10 cellular contexts compared by ENCODE assay signal in the genomic region with DNA sequence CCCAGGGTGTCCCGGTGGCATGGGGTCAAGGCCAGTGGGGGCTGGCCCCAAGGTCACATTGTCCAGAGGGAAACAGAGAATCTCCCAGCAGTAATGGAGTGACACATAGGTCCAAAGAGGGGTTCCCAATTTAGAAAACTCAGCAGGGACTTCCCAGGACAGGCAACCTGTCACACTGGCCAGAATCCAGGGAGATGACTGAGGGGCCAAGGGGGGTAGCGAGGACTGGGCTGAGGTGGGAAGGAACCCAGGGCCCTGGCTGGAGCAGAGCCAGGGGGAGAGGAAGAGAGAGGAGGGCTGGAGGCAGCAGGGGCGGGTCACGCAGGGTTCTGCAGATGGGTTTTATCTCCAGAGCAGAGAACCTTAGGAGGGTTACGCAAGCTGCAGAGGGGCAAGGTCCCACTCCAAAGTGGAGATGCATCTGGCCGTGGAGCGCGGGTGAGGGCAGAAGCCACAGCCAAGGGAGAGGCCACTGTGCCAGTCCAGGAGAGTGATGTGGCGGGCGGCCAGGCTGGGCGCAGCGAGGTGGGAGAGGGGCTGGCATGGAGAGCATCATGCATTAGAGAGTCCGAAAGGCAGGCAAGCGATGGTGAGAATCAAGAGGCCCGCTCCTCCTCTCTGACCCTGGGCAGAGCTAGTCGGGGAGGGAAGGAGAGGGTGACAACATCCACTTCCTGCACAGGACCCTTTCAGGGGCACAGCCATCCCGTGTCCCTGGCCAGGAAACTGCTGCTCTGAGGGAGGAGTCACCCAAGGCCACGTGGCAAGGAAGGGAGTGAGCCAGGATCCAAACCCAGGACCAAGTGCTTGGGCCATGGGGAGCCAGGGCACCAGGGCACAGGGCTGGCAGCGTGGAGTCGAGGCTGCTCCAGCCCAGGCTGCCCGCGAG. TPM values are rescaled to one million over a fixed set of nuclear protein-coding genes. Genes with fewer than 3 reads are reported as not detected.
DNase-seq lines count a peak whose midpoint lies in the region; ATAC-seq and TF ChIP-seq lines count a peak whose summit lies in the region.
"Had no signal": no experiment of that assay in that cellular context is flagged by ENCODE, and none has a peak within 500 bp of the region (broad histone marks: within the 10 kb centered on the region; RNA-seq: fewer than 3 reads in every experiment).

No MANE protein-coding gene starts in this region.

- peak; percentile 22 for DNase-seq in NOMO-1 treated with DMSO at 0.1 percent for 48 hours (lab: John Stamatoyannopoulos, UW; ENCODE audit: unreplicated experiment)
- no peak for DNase-seq in NOMO-1 treated with dmso at 0.1 percent for 144 hours (lab: John Stamatoyannopoulos, UW; ENCODE audit: unreplicated experiment)
- DNase-seq in WERI-Rb-1: no peak
- peak; percentile 90 for DNase-seq in left lobe of liver (ENCODE audit: low spot score)
- peak; percentile 69 to 70 for DNase-seq in thyroid gland
- DNase-seq in activated CD8-positive, alpha-beta T cell treated with anti-CD3 and anti-CD28 coated beads, Interleukin-2, amount 10 ng/mL, durations not matched to agents 7 days and 5 days: no peak
- DNase-seq in activated gamma-delta T cell (lab: John Stamatoyannopoulos, UW): no peak
- no peak for DNase-seq in SHP77 (lab: John Stamatoyannopoulos, UW)
- DNase-seq: NCI-H1930; stimulated activated CD4-positive, alpha-beta T cell treated with anti-CD3 and anti-CD28 coated beads, Interleukin-2, amount 100 ng/mL, for 48 hours had no signal

- H3K36me3 ChIP-seq in WERI-Rb-1 (peaks cover 27% of the 10 kb centered on the region), thyroid gland (no peaks in the 10 kb centered on the region)

- intact Hi-C loops in thyroid gland (cut with DNase I): no loop called here

- H3K27ac ChIP-seq in WERI-Rb-1: peak overlapping the region; percentile 71
- peak overlapping the region; percentile 79 to 86 (median 81) for H3K27ac ChIP-seq in thyroid gland

- H3K9me3 Mint-ChIP-seq in activated CD8-positive, alpha-beta T cell treated with anti-CD3 and anti-CD28 coated beads, Interleukin-2, amount 10 ng/mL, durations not matched to agents 7 days and 5 days (ENCODE audit: insufficient read depth): no peaks in the 10 kb centered on the region

- no peak overlapping the region for H3K27ac Mint-ChIP-seq in activated CD8-positive, alpha-beta T cell treated with anti-CD3 and anti-CD28 coated beads, Interleukin-2, amount 10 ng/mL, durations not matched to agents 7 days and 5 days

- H3K9me3 ChIP-seq in WERI-Rb-1 (ENCODE audit: severe bottlenecking) (no peaks in the 10 kb centered on the region), thyroid gland (no peaks in the 10 kb centered on the region)

- H3K4me3 ChIP-seq in WERI-Rb-1 (ENCODE audit: low read depth, low read length): no peak overlapping the region
- H3K4me3 ChIP-seq in thyroid gland (replicated peaks in 1 of 3): no peak overlapping the region

- H3K36me3 Mint-ChIP-seq in activated CD8-positive, alpha-beta T cell treated with anti-CD3 and anti-CD28 coated beads, Interleukin-2, amount 10 ng/mL, durations not matched to agents 7 days and 5 days (ENCODE audit: low read depth): no peaks in the 10 kb centered on the region

- peak; percentile 92 for ATAC-seq in left lobe of liver
- ATAC-seq in activated CD8-positive, alpha-beta T cell treated with anti-CD3 and anti-CD28 coated beads, Interleukin-2, amount 10 ng/mL, durations not matched to agents 7 days and 5 days: no peak

- H3K4me1 Mint-ChIP-seq in activated CD8-positive, alpha-beta T cell treated with anti-CD3 and anti-CD28 coated beads, Interleukin-2, amount 10 ng/mL, durations not matched to agents 7 days and 5 days (ENCODE audit: low read depth): peaks cover 20% of the 10 kb centered on the region

- TF ChIP-seq POLR2A in thyroid gland (IDR thresholded peaks at IDR 0.05): no peak

- CTCF ChIA-PET in activated CD8-positive, alpha-beta T cell treated with anti-CD3 and anti-CD28 coated beads, Interleukin-2, amount 10 ng/mL, durations not matched to agents 7 days and 5 days (lab: Charles Lee): no interaction called here

- H3K27me3 ChIP-seq in WERI-Rb-1 (ENCODE audit: insufficient read depth, low read depth, severe bottlenecking) (no peaks in the 10 kb centered on the region), thyroid gland (no peaks in the 10 kb centered on the region)

- TF ChIP-seq CTCF in WERI-Rb-1 (IDR thresholded peaks at IDR 0.05; ENCODE audit: low read depth, low read length) (no peak), thyroid gland (IDR thresholded peaks at IDR 0.05) (no peak)

- 31 to 38% methylated on average over 15 to 21 of the region's 22 CpGs for WGBS in thyroid gland, 2 donors

- H3K4me3 Mint-ChIP-seq in activated CD8-positive, alpha-beta T cell treated with anti-CD3 and anti-CD28 coated beads, Interleukin-2, amount 10 ng/mL, durations not matched to agents 7 days and 5 days: no peak overlapping the region

- H3K27me3 Mint-ChIP-seq in activated CD8-positive, alpha-beta T cell treated with anti-CD3 and anti-CD28 coated beads, Interleukin-2, amount 10 ng/mL, durations not matched to agents 7 days and 5 days (ENCODE audit: low read depth): no peaks in the 10 kb centered on the region

- peaks cover 50 to 54% of the 10 kb centered on the region in 2 donors for H3K4me1 ChIP-seq in thyroid gland

- POLR2A ChIA-PET in activated CD8-positive, alpha-beta T cell treated with anti-CD3 and anti-CD28 coated beads, Interleukin-2, amount 10 ng/mL, durations not matched to agents 7 days and 5 days (lab: Charles Lee): no interaction called here

RNA-seq across cellular contexts. Expression of gene NCOR2, which starts 29.0 kb away (rescaled TPM):
- total RNA-seq in left lobe of liver (58.3 TPM), thyroid gland (100 to 1,000 TPM in 2 of 4 donors, 10 to 100 TPM in 2; 45.3 to 178 (median 99.9) TPM)
- 10 to 100 TPM; 92.9 to 99.9 TPM for total RNA-seq in activated CD8-positive, alpha-beta T cell treated with anti-CD3 and anti-CD28 coated beads, Interleukin-2, amount 10 ng/mL, durations not matched to agents 7 days and 5 days

Comparison
In these comparisons a context has a peak if more than half of its experiments do, and no peak if none do; other contexts are left out.
1. DNase-seq: peak in NOMO-1 treated with DMSO at 0.1 percent for 48 hours (single experiment), left lobe of liver (single experiment) and thyroid gland (2 of 2); none in NOMO-1 treated with dmso at 0.1 percent for 144 hours (single experiment), WERI-Rb-1 (single experiment), activated CD8-positive, alpha-beta T cell treated with anti-CD3 and anti-CD28 coated beads, Interleukin-2, amount 10 ng/mL, durations not matched to agents 7 days and 5 days (single experiment), activated gamma-delta T cell (single experiment) and SHP77 (0 of 2).